ENCODE assay signal across 1 cellular context in the genomic region with DNA sequence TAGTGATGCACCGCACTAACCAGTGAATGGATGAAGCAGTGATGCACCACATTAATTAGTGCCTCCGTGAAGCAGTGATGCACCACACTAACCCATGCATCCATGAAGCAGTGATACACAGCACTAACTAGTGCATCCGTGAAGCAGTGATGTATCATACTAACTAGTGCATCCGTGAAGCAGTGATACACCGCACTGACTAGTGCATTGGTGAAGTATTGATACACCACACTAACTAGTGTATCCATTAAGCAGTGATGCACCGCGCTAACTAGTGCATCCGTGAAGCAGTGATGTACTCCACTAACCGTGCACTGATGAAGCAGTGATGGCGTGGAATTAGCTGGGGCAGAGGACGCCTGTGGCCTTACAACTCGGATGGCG.
TF ChIP-seq lines count a peak whose summit lies in the region.

No MANE protein-coding gene starts in this region.

TF ChIP-seq in H1, 55 proteins besides CTCF, POLR2A, EP300 and RAD21:
- TF ChIP-seq, protein P1, sequence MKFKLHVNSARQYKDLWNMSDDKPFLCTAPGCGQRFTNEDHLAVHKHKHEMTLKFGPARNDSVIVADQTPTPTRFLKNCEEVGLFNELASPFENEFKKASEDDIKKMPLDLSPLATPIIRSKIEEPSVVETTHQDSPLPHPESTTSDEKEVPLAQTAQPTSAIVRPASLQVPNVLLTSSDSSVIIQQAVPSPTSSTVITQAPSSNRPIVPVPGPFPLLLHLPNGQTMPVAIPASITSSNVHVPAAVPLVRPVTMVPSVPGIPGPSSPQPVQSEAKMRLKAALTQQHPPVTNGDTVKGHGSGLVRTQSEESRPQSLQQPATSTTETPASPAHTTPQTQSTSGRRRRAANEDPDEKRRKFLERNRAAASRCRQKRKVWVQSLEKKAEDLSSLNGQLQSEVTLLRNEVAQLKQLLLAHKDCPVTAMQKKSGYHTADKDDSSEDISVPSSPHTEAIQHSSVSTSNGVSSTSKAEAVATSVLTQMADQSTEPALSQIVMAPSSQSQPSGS (IDR thresholded peaks at IDR 0.05; ENCODE audit: low read length), result no peak
- no peak for TF ChIP-seq SP1 (IDR thresholded peaks at IDR 0.05; ENCODE audit: low read depth, low read length)
- TF ChIP-seq, protein P2, sequence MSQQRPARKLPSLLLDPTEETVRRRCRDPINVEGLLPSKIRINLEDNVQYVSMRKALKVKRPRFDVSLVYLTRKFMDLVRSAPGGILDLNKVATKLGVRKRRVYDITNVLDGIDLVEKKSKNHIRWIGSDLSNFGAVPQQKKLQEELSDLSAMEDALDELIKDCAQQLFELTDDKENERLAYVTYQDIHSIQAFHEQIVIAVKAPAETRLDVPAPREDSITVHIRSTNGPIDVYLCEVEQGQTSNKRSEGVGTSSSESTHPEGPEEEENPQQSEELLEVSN (IDR thresholded peaks at IDR 0.05), result no peak
- no peak for TF ChIP-seq CREB1 (IDR thresholded peaks at IDR 0.05)
- TF ChIP-seq RBBP5 (IDR thresholded peaks at IDR 0.05; ENCODE audit: borderline replicate concordance, low read depth, low read length), result no peak
- TF ChIP-seq FOSL1 (IDR thresholded peaks at IDR 0.05; ENCODE audit: insufficient read depth, low read depth, low read length), result no peak
- TF ChIP-seq CTBP2 (IDR thresholded peaks at IDR 0.05; ENCODE audit: borderline replicate concordance, insufficient read depth, insufficient read length, low read length), result no peak
- TF ChIP-seq POU5F1 (IDR thresholded peaks at IDR 0.05; ENCODE audit: low read depth, low read length), result no peak
- no peak for TF ChIP-seq CHD1 (IDR thresholded peaks at IDR 0.05; ENCODE audit: low read depth, low read length)
- TF ChIP-seq BACH1 (IDR thresholded peaks at IDR 0.05; ENCODE audit: low read length), result no peak
- TF ChIP-seq MAX (IDR thresholded peaks at IDR 0.05), result no peak
